ENCODE assay signal across 14 cellular contexts in the genomic region with DNA sequence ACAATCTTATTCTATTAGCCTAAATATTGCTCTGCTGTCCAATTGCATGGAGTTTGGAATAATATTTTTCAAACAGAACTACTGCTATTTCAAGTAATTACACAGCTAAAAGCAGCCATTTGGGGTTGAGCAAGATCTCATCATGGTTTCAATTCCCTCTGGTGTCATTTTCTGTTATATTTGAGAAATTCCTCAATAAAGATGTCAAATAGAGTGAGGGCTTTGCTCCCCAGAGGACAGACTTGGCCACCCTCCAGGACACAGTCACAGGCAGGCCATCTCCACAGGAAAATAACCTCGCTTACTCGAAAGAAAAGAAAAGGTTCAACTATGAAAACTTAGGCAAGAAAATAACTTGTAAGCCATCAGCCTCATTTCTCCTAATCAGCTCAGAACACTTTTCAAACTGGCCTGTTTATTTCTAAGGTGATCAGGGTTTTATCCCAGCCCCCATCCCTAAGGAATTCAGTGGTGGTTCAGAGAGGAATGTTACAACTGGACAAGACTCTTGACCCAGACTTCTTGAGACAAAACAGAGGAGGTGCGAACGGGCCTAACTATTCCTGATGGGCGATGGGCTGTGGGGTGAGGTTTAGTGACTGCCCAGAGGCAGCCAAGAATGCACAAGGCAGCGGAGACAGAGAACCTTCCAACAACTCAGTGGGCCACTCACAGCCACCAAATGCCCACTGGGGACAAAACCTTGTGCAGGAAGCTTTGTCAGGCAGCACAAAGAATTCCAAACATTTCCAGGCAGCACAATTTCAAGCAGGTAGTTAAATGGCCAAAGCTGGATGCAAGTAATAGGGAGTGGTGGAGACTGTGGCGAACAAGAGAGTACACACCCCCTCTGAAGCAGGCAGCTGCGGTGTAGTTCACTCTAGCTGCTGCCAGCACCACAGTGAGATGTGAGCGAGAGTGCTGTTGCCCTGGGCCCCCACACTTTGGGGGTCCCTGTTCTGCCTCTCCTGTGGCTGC. TPM values are rescaled to one million over a fixed set of nuclear protein-coding genes. Genes with fewer than 3 reads are reported as not detected.
DNase-seq lines count a peak whose midpoint lies in the region; ATAC-seq and TF ChIP-seq lines count a peak whose summit lies in the region.
"Had no signal": no experiment of that assay in that cellular context is flagged by ENCODE, and none has a peak within 500 bp of the region (broad histone marks: within the 10 kb centered on the region; RNA-seq: fewer than 3 reads in every experiment).

No MANE protein-coding gene starts in this region.

- peaks cover 22% of the 10 kb centered on the region for H3K4me1 ChIP-seq in endodermal cell (ENCODE audit: control insufficient read depth, insufficient read depth, low read length)

- H3K27ac ChIP-seq in endodermal cell (ENCODE audit: low read depth, low read length): no peak overlapping the region
- H3K27ac ChIP-seq: dorsolateral prefrontal cortex had no signal

- peaks cover 26% of the 10 kb centered on the region for H3K4me1 Mint-ChIP-seq in endodermal cell
- H3K4me1 Mint-ChIP-seq in nephron: peaks cover 49% of the 10 kb centered on the region

- peak; percentile 77 for DNase-seq in Right ventricle myocardium superior
- no peak for DNase-seq in cardiac septum (ENCODE audit: low spot score)
- no peak for DNase-seq in endodermal cell
- DNase-seq in NK-92 (lab: John Stamatoyannopoulos, UW; ENCODE audit: unreplicated experiment): no peak
- DNase-seq in NCI-H146 (lab: John Stamatoyannopoulos, UW): no peak
- DNase-seq: activated CD8-positive, alpha-beta memory T cell treated with anti-CD3 and anti-CD28 coated beads for 24 hours; dorsolateral prefrontal cortex; hypothalamus; NCI-H1092; OCI-M1 had no signal

- no peaks in the 10 kb centered on the region for H3K27me3 ChIP-seq in endodermal cell (ENCODE audit: control insufficient read depth, insufficient read depth, low read length, poor library complexity, severe bottlenecking)

- no peaks in the 10 kb centered on the region for H3K36me3 ChIP-seq in endodermal cell (ENCODE audit: control insufficient read depth, insufficient read depth, low read length)

- no peak overlapping the region for H3K4me3 Mint-ChIP-seq in endodermal cell
- H3K4me3 Mint-ChIP-seq in nephron: peak overlapping the region in 1 of 3 experiments; percentile 9
- H3K4me3 Mint-ChIP-seq: activated naive CD8-positive, alpha-beta T cell had no signal

- ATAC-seq in Right ventricle myocardium superior (ENCODE audit: poor library complexity) (peak; percentile 46), GM18907 (IDR thresholded peaks at IDR 0.05; ENCODE audit: unreplicated experiment) (no peak), GM19328 (IDR thresholded peaks at IDR 0.05; ENCODE audit: unreplicated experiment) (no peak)

- no peak overlapping the region for H3K9ac ChIP-seq in endodermal cell (ENCODE audit: extremely low read depth, low read length, poor library complexity, severe bottlenecking)

- H3K36me3 Mint-ChIP-seq in endodermal cell (ENCODE audit: low read depth) (no peaks in the 10 kb centered on the region), nephron (ENCODE audit: low read depth) (peaks cover 5% of the 10 kb centered on the region)
- H3K36me3 Mint-ChIP-seq: activated naive CD8-positive, alpha-beta T cell had no signal

- H3K27ac Mint-ChIP-seq in endodermal cell (peak overlapping the region; percentile 19), nephron (peak overlapping the region; percentile 41 to 91 (median 54))
- H3K27ac Mint-ChIP-seq: activated naive CD8-positive, alpha-beta T cell had no signal

- no peak overlapping the region for H3K4me3 ChIP-seq in endodermal cell (ENCODE audit: low read length)
- H3K4me3 ChIP-seq: dorsolateral prefrontal cortex had no signal

- H3K9me3 Mint-ChIP-seq in endodermal cell (no peaks in the 10 kb centered on the region), nephron (no peaks in the 10 kb centered on the region)

- H3K27me3 Mint-ChIP-seq in endodermal cell (ENCODE audit: insufficient read depth): peaks cover 51% of the 10 kb centered on the region
- peaks cover 51% of the 10 kb centered on the region for H3K27me3 Mint-ChIP-seq in nephron (ENCODE audit: low read depth)
- H3K27me3 Mint-ChIP-seq: activated naive CD8-positive, alpha-beta T cell had no signal

- 86 to 90% methylated on average over 7 to 9 of the region's 9 CpGs for WGBS in endodermal cell (ENCODE audit: insufficient coverage in 1 of 2, insufficient read length in 1 of 2), 2 experiments

- intact Hi-C loops in Right ventricle myocardium superior (cut with DNase I): no loop called here
- intact Hi-C loops in cardiac septum (cut with DNase I): no loop called here

- TF ChIP-seq CTCF in endodermal cell (conservative IDR thresholded peaks at IDR 0.05) (no peak), nephron (IDR thresholded peaks at IDR 0.05; ENCODE audit: unreplicated experiment in 3 of 3) (no peak)

- no peaks in the 10 kb centered on the region for H3K9me3 ChIP-seq in endodermal cell (ENCODE audit: control insufficient read depth, low read length)

RNA-seq across cellular contexts. Expression of a gene that starts 29.4 kb away (rescaled TPM):
- total RNA-seq in Right ventricle myocardium superior (0.24 TPM), cardiac septum (1.1 TPM), endodermal cell (under 1 TPM; 0.13 to 0.95 TPM)
- polyA plus RNA-seq in endodermal cell (2013, experiment 1 of 2): 32.3 TPM
- 25.2 TPM for polyA plus RNA-seq in endodermal cell (2013, experiment 2 of 2)
